In genomic region chrX:48475295-48475694, GRCh38 we compare ENCODE assay signal across 9 cellular contexts. TPM values are rescaled to one million over a fixed set of nuclear protein-coding genes. Genes with fewer than 3 reads are reported as not detected.
DNase-seq lines count a peak whose midpoint lies in the region; ATAC-seq and TF ChIP-seq lines count a peak whose summit lies in the region.
"Had no signal": no experiment of that assay in that cellular context is flagged by ENCODE, and none has a peak within 500 bp of the region (broad histone marks: within the 10 kb centered on the region; RNA-seq: fewer than 3 reads in every experiment).

No MANE protein-coding gene starts in this region.

- no peak for DNase-seq in CD4-positive, alpha-beta memory T cell
- DNase-seq in MM.1S (no peak), colonic mucosa (peak; percentile 42), nephron progenitor cell (no peak), NCI-H1436 treated with DMSO at 0.1 percent for 48 hours (lab: John Stamatoyannopoulos, UW) (no peak)
- no peak for DNase-seq in effector CD8-positive, alpha-beta T cell (lab: John Stamatoyannopoulos, UW)

- intact Hi-C loops in CD4-positive, alpha-beta memory T cell (cut with micrococcal nuclease): no loop called here
- intact Hi-C loops in colonic mucosa (cut with DNase I): no loop called here

- H3K4me1 ChIP-seq in CD4-positive, alpha-beta memory T cell (ENCODE audit: insufficient read depth, low read length): peaks cover 24% of the 10 kb centered on the region
- H3K4me1 ChIP-seq in MM.1S (ENCODE audit: low read length) (no peaks in the 10 kb centered on the region), colonic mucosa (no peaks in the 10 kb centered on the region)

- H3K9me3 ChIP-seq in CD4-positive, alpha-beta memory T cell (ENCODE audit: control insufficient read depth in 1 of 2, low read length in 2 of 2): no peaks in the 10 kb centered on the region
- no peaks in the 10 kb centered on the region for H3K9me3 ChIP-seq in MM.1S (replicated peaks; ENCODE audit: insufficient read depth, low read length)
- no peaks in the 10 kb centered on the region for H3K9me3 ChIP-seq in colonic mucosa

- TF ChIP-seq CTCF in MM.1S (IDR thresholded peaks at IDR 0.05; ENCODE audit: low read length) (no peak), colonic mucosa (IDR thresholded peaks at IDR 0.05) (no peak), nephron progenitor cell (IDR thresholded peaks at IDR 0.05) (no peak)

- ATAC-seq in GM18870 (IDR thresholded peaks at IDR 0.05; ENCODE audit: unreplicated experiment) (no peak), GM19351 (IDR thresholded peaks at IDR 0.05; ENCODE audit: unreplicated experiment) (no peak)

- H3K9me2 ChIP-seq in MM.1S (replicated peaks; ENCODE audit: insufficient read depth, low read length): no peaks in the 10 kb centered on the region

- peak overlapping the region; percentile 79 to 92 (median 90) for H3K4me3 Mint-ChIP-seq in CD4-positive, alpha-beta memory T cell
- H3K4me3 Mint-ChIP-seq in nephron progenitor cell: peak overlapping the region; percentile 88

- H3K36me3 ChIP-seq in CD4-positive, alpha-beta memory T cell (ENCODE audit: insufficient read depth, low read length): no peaks in the 10 kb centered on the region
- no peaks in the 10 kb centered on the region for H3K36me3 ChIP-seq in MM.1S (replicated peaks; ENCODE audit: insufficient read depth, low read length)
- no peaks in the 10 kb centered on the region for H3K36me3 ChIP-seq in colonic mucosa

- peak overlapping the region; percentile 89 for H3K9ac ChIP-seq in MM.1S (ENCODE audit: low read length)
- peak overlapping the region in 1 of 2 donors; percentile 51 for H3K9ac ChIP-seq in colonic mucosa (ENCODE audit: low read depth in 2 of 2, low read length in 2 of 2)

- H3K4me3 ChIP-seq in CD4-positive, alpha-beta memory T cell (ENCODE audit: low read length in 2 of 2): peak overlapping the region; percentile 57 to 58
- peak overlapping the region; percentile 90 for H3K4me3 ChIP-seq in MM.1S (ENCODE audit: low read length)
- peak overlapping the region; percentile 69 for H3K4me3 ChIP-seq in colonic mucosa

- POLR2A ChIA-PET in CD4-positive, alpha-beta memory T cell (lab: Charles Lee; ENCODE audit: partially characterized antibody): interaction anchor here (0.7 to 3.4 kb wide), 5 partner anchors 47 to 326 kb away, joined by 3 to 20 read pairs (median 3); partner anchors contain the start of genes HDAC6, RBM3 and TBC1D25

- peak overlapping the region; percentile 46 for H3K27ac ChIP-seq in CD4-positive, alpha-beta memory T cell (ENCODE audit: low read depth, low read length)
- H3K27ac ChIP-seq in MM.1S (ENCODE audit: low read length) (peak overlapping the region; percentile 57; the same call in 1 of the 2 replicates), colonic mucosa (peak overlapping the region; percentile 61)

- H3K79me2 ChIP-seq in MM.1S (ENCODE audit: low read length): peaks cover 36% of the 10 kb centered on the region

- H3K9me3 Mint-ChIP-seq in CD4-positive, alpha-beta memory T cell: peaks cover 0 to 1% (median 0%) of the 10 kb centered on the region in 8 donors
- peaks cover 53% of the 10 kb centered on the region for H3K9me3 Mint-ChIP-seq in nephron progenitor cell

- H3K4me1 Mint-ChIP-seq in CD4-positive, alpha-beta memory T cell: peaks cover 16 to 24% (median 22%) of the 10 kb centered on the region in 4 donors
- peaks cover 40% of the 10 kb centered on the region for H3K4me1 Mint-ChIP-seq in nephron progenitor cell

- no peaks in the 10 kb centered on the region for H3K27me3 Mint-ChIP-seq in CD4-positive, alpha-beta memory T cell
- peaks cover 11% of the 10 kb centered on the region for H3K27me3 Mint-ChIP-seq in nephron progenitor cell (ENCODE audit: low read depth, poor library complexity)

- no peaks in the 10 kb centered on the region for H4K20me1 ChIP-seq in MM.1S (ENCODE audit: insufficient read depth, low read length)

- H3K4me2 ChIP-seq in MM.1S (ENCODE audit: low read depth, low read length): peak overlapping the region; percentile 74

- H2AFZ ChIP-seq in MM.1S (ENCODE audit: low read length): peak overlapping the region; percentile 80

- CTCF ChIA-PET in CD4-positive, alpha-beta memory T cell (lab: Charles Lee; ENCODE audit: partially characterized antibody): no interaction called here

- no peaks in the 10 kb centered on the region for H3F3A ChIP-seq in MM.1S (ENCODE audit: insufficient read depth, low read length)

- H3K36me3 Mint-ChIP-seq in CD4-positive, alpha-beta memory T cell: peaks cover 0 to 26% of the 10 kb centered on the region in 2 donors
- no peaks in the 10 kb centered on the region for H3K36me3 Mint-ChIP-seq in nephron progenitor cell (ENCODE audit: low read depth)

- H3K27ac Mint-ChIP-seq in CD4-positive, alpha-beta memory T cell: peak overlapping the region; percentile 78 to 95 (median 92)
- H3K27ac Mint-ChIP-seq in nephron progenitor cell: no peak overlapping the region

- H3K27me3 ChIP-seq in CD4-positive, alpha-beta memory T cell (ENCODE audit: insufficient read depth, low read length): no peaks in the 10 kb centered on the region
- H3K27me3 ChIP-seq in MM.1S (replicated peaks; ENCODE audit: insufficient read depth, low read length): no peaks in the 10 kb centered on the region
- no peaks in the 10 kb centered on the region for H3K27me3 ChIP-seq in colonic mucosa

RNA-seq across cellular contexts. Expression of gene FTSJ1, which starts 0.7 kb away (rescaled TPM):
- total RNA-seq in CD4-positive, alpha-beta memory T cell: 10 to 100 TPM; 48.1 to 54.1 TPM
- 10 to 100 TPM; 69.4 to 92.2 TPM for polyA plus RNA-seq in CD4-positive, alpha-beta memory T cell
- total RNA-seq in colonic mucosa: 10 to 100 TPM; 18.0 to 38.7 TPM

RNA-seq across cellular contexts. Expression of gene SLC38A5, which starts 5.2 kb away (rescaled TPM):
- total RNA-seq in CD4-positive, alpha-beta memory T cell: 10 to 100 TPM; 18.4 to 22.2 TPM
- 10 to 100 TPM; 20.1 to 34.0 TPM for polyA plus RNA-seq in CD4-positive, alpha-beta memory T cell
- total RNA-seq in colonic mucosa: 10 to 100 TPM; 18.8 to 89.3 TPM
- total RNA-seq: HT1080 had no signal

RNA-seq across cellular contexts. Expression of gene PORCN, which starts 33.5 kb away (rescaled TPM):
- 10 to 100 TPM; 15.3 to 15.4 TPM for total RNA-seq in CD4-positive, alpha-beta memory T cell
- 10 to 100 TPM; 10.6 to 13.8 TPM for polyA plus RNA-seq in CD4-positive, alpha-beta memory T cell
- total RNA-seq in colonic mucosa: 1 to 10 TPM; 3.6 to 5.3 TPM

RNA-seq across cellular contexts. Expression of gene EBP, which starts 46.3 kb away (rescaled TPM):
- 10 to 100 TPM; 32.1 to 35.9 TPM for total RNA-seq in CD4-positive, alpha-beta memory T cell
- polyA plus RNA-seq in CD4-positive, alpha-beta memory T cell: 100 to 1,000 TPM in 1 of 2 donors, 10 to 100 TPM in 1; 80.5 to 130 TPM
- 100 to 1,000 TPM; 225 to 271 TPM for total RNA-seq in colonic mucosa
